11 cellular contexts compared by ENCODE assay signal in genomic region chr9:134544388-134545212, GRCh38.
DNase-seq lines count a peak whose midpoint lies in the region; ATAC-seq, FAIRE-seq and TF ChIP-seq lines count a peak whose summit lies in the region.
"Had no signal": no experiment of that assay in that cellular context is flagged by ENCODE, and none has a peak within 500 bp of the region (broad histone marks: within the 10 kb centered on the region; RNA-seq: fewer than 3 reads in every experiment).

No MANE protein-coding gene starts in this region.

- peak overlapping the region; percentile 87 for H2BK15ac ChIP-seq in mesenchymal stem cell (ENCODE audit: low read depth, poor library complexity, severe bottlenecking)

- peak overlapping the region in 1 of 2 experiments; percentile 61 for H3K14ac ChIP-seq in mesenchymal stem cell (ENCODE audit: low read length in 2 of 2)

- ATAC-seq in natural killer cell treated with Interleukin-12 subunit alpha and Interleukin-12 subunit beta and Interleukin-15 and Interleukin-18, amount 100 ng/mL, for 72 hours = no peak
- ATAC-seq in natural killer cell = no peak
- ATAC-seq in GM21619 (IDR thresholded peaks at IDR 0.05; ENCODE audit: unreplicated experiment) = no peak
- no peak for ATAC-seq in HG02981 (IDR thresholded peaks at IDR 0.05; ENCODE audit: unreplicated experiment)

- no peaks in the 10 kb centered on the region for H4K20me1 ChIP-seq in endothelial cell of umbilical vein (replicated peaks; ENCODE audit: control insufficient read depth, extremely low read depth, insufficient read depth, low read length)

- H3K27ac ChIP-seq in endothelial cell of umbilical vein (ENCODE audit: insufficient read depth, low read depth, low read length) (no peak overlapping the region), mesenchymal stem cell (ENCODE audit: low read length, poor library complexity, severe bottlenecking) (peak overlapping the region; percentile 83), vagina (peak overlapping the region; percentile 87)

- no peaks in the 10 kb centered on the region for H3K36me3 Mint-ChIP-seq in natural killer cell treated with Interleukin-12 subunit alpha and Interleukin-12 subunit beta and Interleukin-15 and Interleukin-18, amount 100 ng/mL, for 72 hours
- H3K36me3 Mint-ChIP-seq in natural killer cell = no peaks in the 10 kb centered on the region
- H3K36me3 Mint-ChIP-seq: naive B cell had no signal

- no peaks in the 10 kb centered on the region for H3K4me1 Mint-ChIP-seq in natural killer cell treated with Interleukin-12 subunit alpha and Interleukin-12 subunit beta and Interleukin-15 and Interleukin-18, amount 100 ng/mL, for 72 hours (ENCODE audit: low read depth in 2 of 2)
- H3K4me1 Mint-ChIP-seq in natural killer cell = no peaks in the 10 kb centered on the region
- H3K4me1 Mint-ChIP-seq: central memory CD8-positive, alpha-beta T cell had no signal

- FAIRE-seq in endothelial cell of umbilical vein (lab: Jason Lieb, UNC) = peak; percentile 33

- H3K9me1 ChIP-seq in endothelial cell of umbilical vein (replicated peaks; ENCODE audit: control insufficient read depth, extremely low read depth, insufficient read depth, low read length) = no peaks in the 10 kb centered on the region

- H2BK120ac ChIP-seq in mesenchymal stem cell (ENCODE audit: low read depth, low read length) = peak overlapping the region; percentile 94

- H3K79me2 ChIP-seq in endothelial cell of umbilical vein (ENCODE audit: control insufficient read depth, insufficient read depth, low read length) = no peaks in the 10 kb centered on the region

- H2BK5ac ChIP-seq in mesenchymal stem cell (ENCODE audit: low read depth, low read length, poor library complexity, severe bottlenecking) = peak overlapping the region; percentile 49

- H3K4me3 ChIP-seq in endothelial cell of umbilical vein (replicated peaks in 1 of 3; ENCODE audit: insufficient read depth in 1 of 3, low read depth in 1 of 3, low read length in 3 of 3) (no peak overlapping the region), mesenchymal stem cell (ENCODE audit: insufficient read depth in 1 of 2, low read depth in 1 of 2, low read length in 2 of 2) (no peak overlapping the region), vagina (no peak overlapping the region)

- H3K4me1 ChIP-seq in endothelial cell of umbilical vein (ENCODE audit: control insufficient read depth, extremely low read depth, insufficient read depth, low read length) (no peaks in the 10 kb centered on the region), mesenchymal stem cell (ENCODE audit: control insufficient read depth, insufficient read depth, low read depth, low read length) (peaks cover 43% of the 10 kb centered on the region), vagina (peaks cover 39% of the 10 kb centered on the region)

- TF ChIP-seq POLR2A in endothelial cell of umbilical vein (IDR thresholded peaks at IDR 0.05; ENCODE audit: low read depth, low read length) = no peak
- TF ChIP-seq POLR2A in vagina (IDR thresholded peaks at IDR 0.05) = no peak

- H3K27me3 ChIP-seq in endothelial cell of umbilical vein (ENCODE audit: control insufficient read depth in 2 of 2, insufficient read depth in 2 of 2, low read length in 2 of 2) (no peaks in the 10 kb centered on the region), mesenchymal stem cell (ENCODE audit: control insufficient read depth in 1 of 2, insufficient read depth in 1 of 2, low read length in 2 of 2) (peaks cover 0 to 33% of the 10 kb centered on the region in 2 experiments), vagina (no peaks in the 10 kb centered on the region)

- peak overlapping the region; percentile 41 to 96 for H3K4ac ChIP-seq in mesenchymal stem cell (ENCODE audit: low read depth in 1 of 2, low read length in 2 of 2)

- H4K8ac ChIP-seq in mesenchymal stem cell (ENCODE audit: low read length) = peak overlapping the region; percentile 96

- H3K18ac ChIP-seq in mesenchymal stem cell (ENCODE audit: low read depth in 1 of 2, low read length in 2 of 2) = peak overlapping the region; percentile 32 to 93

- CTCF ChIA-PET in endothelial cell of umbilical vein (lab: Charles Lee) = interaction anchor here (0.8 to 1.2 kb wide), 3 partner anchors 10 to 16 kb away, joined by 3 read pairs; no protein-coding TSS in a partner anchor

- H3K27me3 Mint-ChIP-seq in natural killer cell treated with Interleukin-12 subunit alpha and Interleukin-12 subunit beta and Interleukin-15 and Interleukin-18, amount 100 ng/mL, for 72 hours = peaks cover 4 to 6% of the 10 kb centered on the region in 2 donors
- peaks cover 0 to 3% of the 10 kb centered on the region in 2 donors for H3K27me3 Mint-ChIP-seq in natural killer cell (ENCODE audit: low read depth in 2 of 2)

- BruUV-seq in endothelial cell of umbilical vein (replicated peaks; lab: Mats Ljungman, UMichigan) = no TSS peak

- peak; percentile 41 for DNase-seq in natural killer cell treated with Interleukin-12 subunit alpha and Interleukin-12 subunit beta and Interleukin-15 and Interleukin-18, amount 100 ng/mL, for 72 hours (ENCODE audit: low spot score)
- DNase-seq in natural killer cell = no peak
- DNase-seq in endothelial cell of umbilical vein (ENCODE audit: low read depth, low spot score) = peak; percentile 29
- DNase-seq in mesenchymal stem cell = peak; percentile 85
- DNase-seq in vagina (ENCODE audit: extremely low spot score in 2 of 2) = no peak
- DNase-seq in activated CD8-positive, alpha-beta memory T cell treated with anti-CD3 and anti-CD28 coated beads for 24 hours = no peak
- DNase-seq: activated CD4-positive, alpha-beta T cell treated with anti-CD3 and anti-CD28 coated beads for 1 hour; naive B cell had no signal

- no peak overlapping the region for H3K27ac Mint-ChIP-seq in natural killer cell treated with Interleukin-12 subunit alpha and Interleukin-12 subunit beta and Interleukin-15 and Interleukin-18, amount 100 ng/mL, for 72 hours
- H3K27ac Mint-ChIP-seq in natural killer cell = no peak overlapping the region
- H3K27ac Mint-ChIP-seq: naive B cell had no signal

- TF ChIP-seq CTCF in natural killer cell (IDR thresholded peaks at IDR 0.05) (no peak), endothelial cell of umbilical vein (IDR thresholded peaks at IDR 0.05; ENCODE audit: extremely low read depth in 1 of 2, insufficient read depth in 1 of 2, low read depth in 1 of 2, low read length in 2 of 2) (no peak), vagina (IDR thresholded peaks at IDR 0.05) (no peak)

- no peaks in the 10 kb centered on the region for H3K9me3 ChIP-seq in endothelial cell of umbilical vein (replicated peaks; ENCODE audit: control insufficient read depth, insufficient read depth, low read length)
- no peaks in the 10 kb centered on the region for H3K9me3 ChIP-seq in mesenchymal stem cell (ENCODE audit: control insufficient read depth, low read length)
- H3K9me3 ChIP-seq in vagina = no peaks in the 10 kb centered on the region

- H3K4me2 ChIP-seq in endothelial cell of umbilical vein (ENCODE audit: insufficient read depth, low read length) = no peak overlapping the region
- H3K4me2 ChIP-seq in mesenchymal stem cell (ENCODE audit: low read length, poor library complexity, severe bottlenecking) = no peak overlapping the region

- H3K4me3 Mint-ChIP-seq in natural killer cell treated with Interleukin-12 subunit alpha and Interleukin-12 subunit beta and Interleukin-15 and Interleukin-18, amount 100 ng/mL, for 72 hours = no peak overlapping the region
- H3K4me3 Mint-ChIP-seq in natural killer cell = no peak overlapping the region
- H3K4me3 Mint-ChIP-seq: central memory CD8-positive, alpha-beta T cell; naive B cell had no signal

- POLR2A ChIA-PET in endothelial cell of umbilical vein (lab: Charles Lee) = no interaction called here

- no peak overlapping the region for H3K23ac ChIP-seq in mesenchymal stem cell (ENCODE audit: low read length in 2 of 2)

- H3K9ac ChIP-seq in endothelial cell of umbilical vein (replicated peaks; ENCODE audit: extremely low read depth, insufficient read depth, low read length) (no peak overlapping the region), mesenchymal stem cell (ENCODE audit: low read length) (no peak overlapping the region)

- no peaks in the 10 kb centered on the region for H3K9me3 Mint-ChIP-seq in natural killer cell treated with Interleukin-12 subunit alpha and Interleukin-12 subunit beta and Interleukin-15 and Interleukin-18, amount 100 ng/mL, for 72 hours
- no peaks in the 10 kb centered on the region for H3K9me3 Mint-ChIP-seq in natural killer cell
- H3K9me3 Mint-ChIP-seq: central memory CD8-positive, alpha-beta T cell had no signal

- intact Hi-C loops in natural killer cell (cut with micrococcal nuclease) (no loop called here), endothelial cell of umbilical vein (cut with micrococcal nuclease) (no loop called here), vagina (cut with DNase I) (no loop called here)

- peak overlapping the region; percentile 32 for H2AFZ ChIP-seq in endothelial cell of umbilical vein (ENCODE audit: low read depth, low read length)
- H2AFZ ChIP-seq in mesenchymal stem cell (ENCODE audit: low read depth, low read length) = no peak overlapping the region

- H4K91ac ChIP-seq in mesenchymal stem cell (ENCODE audit: low read length) = peak overlapping the region; percentile 99

- dilution Hi-C loops in endothelial cell of umbilical vein (cut with MboI; ENCODE audit: extremely low pct_ligation_motif_present, low sequenced_read_pairs) = no loop called here

- H3K36me3 ChIP-seq in endothelial cell of umbilical vein (ENCODE audit: control insufficient read depth in 2 of 2, extremely low read depth in 1 of 2, insufficient read depth in 2 of 2, low read length in 2 of 2) = no peaks in the 10 kb centered on the region
- H3K36me3 ChIP-seq in mesenchymal stem cell (ENCODE audit: control insufficient read depth in 1 of 2, insufficient read depth in 2 of 2, low read depth in 1 of 2, low read length in 2 of 2) = no peaks in the 10 kb centered on the region
- H3K36me3 ChIP-seq in vagina = no peaks in the 10 kb centered on the region

- 54% methylated on average over 25 of the region's 26 CpGs for WGBS in mesenchymal stem cell

- H2AK5ac ChIP-seq in mesenchymal stem cell (ENCODE audit: low read length, severe bottlenecking) = peak overlapping the region; percentile 67

- no peaks in the 10 kb centered on the region for H3K79me1 ChIP-seq in mesenchymal stem cell (replicated peaks; ENCODE audit: low read length, poor library complexity, severe bottlenecking)

- peak overlapping the region; percentile 90 to 100 for H2BK12ac ChIP-seq in mesenchymal stem cell (ENCODE audit: low read length in 2 of 2)

TF ChIP-seq in endothelial cell of umbilical vein, 7 proteins besides CTCF, POLR2A, EP300 and RAD21:
- TF ChIP-seq MYC (IDR thresholded peaks at IDR 0.05; ENCODE audit: low read depth, low read length) (no peak), EZH2 (IDR thresholded peaks at IDR 0.05; ENCODE audit: borderline replicate concordance, low read depth, low read length, severe bottlenecking) (no peak), JUN (IDR thresholded peaks at IDR 0.05; ENCODE audit: borderline replicate concordance, insufficient read depth, insufficient read length, low read depth) (peak; percentile 21), FOS (IDR thresholded peaks at IDR 0.05; ENCODE audit: borderline replicate concordance, insufficient read depth, low read length) (peak; percentile 61), GATA2 (IDR thresholded peaks at IDR 0.05; ENCODE audit: insufficient read depth, insufficient read length, low read depth, low read length) (no peak)

Comparison
In these comparisons a context has a peak if more than half of its experiments do, and no peak if none do; other contexts are left out.
1. DNase-seq: peak in natural killer cell treated with Interleukin-12 subunit alpha and Interleukin-12 subunit beta and Interleukin-15 and Interleukin-18, amount 100 ng/mL, for 72 hours (single experiment), endothelial cell of umbilical vein (single experiment) and mesenchymal stem cell (single experiment); none in natural killer cell (single experiment), vagina (0 of 2) and activated CD8-positive, alpha-beta memory T cell treated with anti-CD3 and anti-CD28 coated beads for 24 hours (single experiment).